Comparison of ENCODE assay signal across 8 cellular contexts in genomic region chr7:100016209-100016901, GRCh38. TPM values are rescaled to one million over a fixed set of nuclear protein-coding genes. Genes with fewer than 3 reads are reported as not detected.
A peak's percentile ranks its signal among the peaks of the same experiment; 100 is the strongest.
DNase-seq lines count a peak whose midpoint lies in the region; ATAC-seq and TF ChIP-seq lines count a peak whose summit lies in the region.

No MANE protein-coding gene starts in this region.

- intact Hi-C loops in activated CD8-positive, alpha-beta T cell treated with anti-CD3 and anti-CD28 coated beads for 36 hours (cut with micrococcal nuclease), result no loop called here
- intact Hi-C loops in left ventricle myocardium inferior (cut with micrococcal nuclease), result no loop called here

- peak overlapping the region; percentile 96 for H3K27ac ChIP-seq in left ventricle myocardium inferior (replicated peaks)

- peaks cover 54% of the 10 kb centered on the region for H3K4me1 Mint-ChIP-seq in activated CD8-positive, alpha-beta T cell treated with anti-CD3 and anti-CD28 coated beads for 36 hours (ENCODE audit: low read depth)
- H3K4me1 Mint-ChIP-seq in progenitor cell of endocrine pancreas (ENCODE audit: low read depth), result peaks cover 33% of the 10 kb centered on the region

- no peak for TF ChIP-seq CTCF in activated CD8-positive, alpha-beta T cell treated with anti-CD3 and anti-CD28 coated beads for 36 hours (IDR thresholded peaks at IDR 0.05)
- TF ChIP-seq CTCF in left ventricle myocardium inferior (IDR thresholded peaks at IDR 0.05; ENCODE audit: borderline replicate concordance) (no peak), progenitor cell of endocrine pancreas (IDR thresholded peaks at IDR 0.05; ENCODE audit: unreplicated experiment) (no peak)

- H3K36me3 Mint-ChIP-seq in activated CD8-positive, alpha-beta T cell treated with anti-CD3 and anti-CD28 coated beads for 36 hours (ENCODE audit: low read depth), result peaks cover 16% of the 10 kb centered on the region
- H3K36me3 Mint-ChIP-seq in progenitor cell of endocrine pancreas (ENCODE audit: insufficient read depth), result peaks cover 3% of the 10 kb centered on the region

- peak overlapping the region; percentile 92 for H3K27ac Mint-ChIP-seq in activated CD8-positive, alpha-beta T cell treated with anti-CD3 and anti-CD28 coated beads for 36 hours
- H3K27ac Mint-ChIP-seq in progenitor cell of endocrine pancreas, result peak overlapping the region; percentile 98

- H3K4me3 ChIP-seq in left ventricle myocardium inferior, result peak overlapping the region; percentile 98

- H3K9me3 ChIP-seq in left ventricle myocardium inferior (replicated peaks), result no peaks in the 10 kb centered on the region

- no peaks in the 10 kb centered on the region for H3K27me3 ChIP-seq in left ventricle myocardium inferior (ENCODE audit: low read depth)

- peak; percentile 25 for DNase-seq in NCI-H82 (lab: John Stamatoyannopoulos, UW)
- no peak for DNase-seq in NCI-H82 treated with DMSO at 0.1 percent for 48 hours (lab: John Stamatoyannopoulos, UW; ENCODE audit: unreplicated experiment)
- no peak for DNase-seq in activated CD8-positive, alpha-beta T cell treated with anti-CD3 and anti-CD28 coated beads for 36 hours
- no peak for DNase-seq in left ventricle myocardium inferior
- DNase-seq in progenitor cell of endocrine pancreas (ENCODE audit: low spot score, unreplicated experiment), result no peak
- DNase-seq in NCI-H1048 (lab: John Stamatoyannopoulos, UW), result no peak
- DNase-seq in activated effector memory CD4-positive, alpha-beta T cell treated with anti-CD3 and anti-CD28 coated beads, Interleukin-2, amount 50 U/mL, for 16 hours, result no peak

- H3K36me3 ChIP-seq in left ventricle myocardium inferior, result no peaks in the 10 kb centered on the region

- peaks cover 62% of the 10 kb centered on the region for H3K4me1 ChIP-seq in left ventricle myocardium inferior

- CTCF ChIA-PET in activated CD8-positive, alpha-beta T cell treated with anti-CD3 and anti-CD28 coated beads for 36 hours (lab: Charles Lee), result interaction anchor here (0.7 to 1.7 kb wide), 3 partner anchors 19 to 114 kb away, joined by 3 to 6 read pairs (median 3); no protein-coding TSS in a partner anchor

- POLR2A ChIA-PET in activated CD8-positive, alpha-beta T cell treated with anti-CD3 and anti-CD28 coated beads for 36 hours (lab: Charles Lee), result interaction anchor here (1.0 to 2.7 kb wide), 11 partner anchors 8 to 392 kb away, joined by 4 to 9 read pairs (median 5); partner anchors contain the start of genes AP4M1 and MCM7

- ATAC-seq in activated CD8-positive, alpha-beta T cell treated with anti-CD3 and anti-CD28 coated beads for 36 hours, result no peak
- no peak for ATAC-seq in GM21786 (IDR thresholded peaks at IDR 0.05; ENCODE audit: unreplicated experiment)

- H3K9me3 Mint-ChIP-seq in activated CD8-positive, alpha-beta T cell treated with anti-CD3 and anti-CD28 coated beads for 36 hours, result no peaks in the 10 kb centered on the region
- H3K9me3 Mint-ChIP-seq in progenitor cell of endocrine pancreas (ENCODE audit: low read depth), result no peaks in the 10 kb centered on the region

- peak overlapping the region; percentile 95 for H3K4me3 Mint-ChIP-seq in activated CD8-positive, alpha-beta T cell treated with anti-CD3 and anti-CD28 coated beads for 36 hours
- peak overlapping the region; percentile 85 for H3K4me3 Mint-ChIP-seq in progenitor cell of endocrine pancreas (ENCODE audit: low read depth)

- H3K27me3 Mint-ChIP-seq in activated CD8-positive, alpha-beta T cell treated with anti-CD3 and anti-CD28 coated beads for 36 hours, result no peaks in the 10 kb centered on the region
- no peaks in the 10 kb centered on the region for H3K27me3 Mint-ChIP-seq in progenitor cell of endocrine pancreas

RNA-seq across cellular contexts. Expression of gene ZKSCAN1, which starts 1.0 kb away (rescaled TPM):
- total RNA-seq in activated CD8-positive, alpha-beta T cell treated with anti-CD3 and anti-CD28 coated beads for 36 hours, result 10 to 100 TPM; 41.9 to 47.3 TPM
- 37.1 TPM for total RNA-seq in left ventricle myocardium inferior
- total RNA-seq in progenitor cell of endocrine pancreas, result 196 and 209 TPM in 2 replicates

RNA-seq across cellular contexts. Expression of gene ZSCAN21, which starts 33.2 kb away (rescaled TPM):
- 1 to 10 TPM; 6.3 to 6.9 TPM for total RNA-seq in activated CD8-positive, alpha-beta T cell treated with anti-CD3 and anti-CD28 coated beads for 36 hours
- total RNA-seq in left ventricle myocardium inferior (6.4 TPM), progenitor cell of endocrine pancreas (20.7 and 22.8 TPM in 2 replicates)

RNA-seq across cellular contexts. Expression of gene AZGP1, which starts 40.5 kb away (rescaled TPM):
- total RNA-seq in activated CD8-positive, alpha-beta T cell treated with anti-CD3 and anti-CD28 coated beads for 36 hours, result not detected
- total RNA-seq in left ventricle myocardium inferior, result 85.5 TPM
- not detected in 2 replicates for total RNA-seq in progenitor cell of endocrine pancreas

Comparison
In these comparisons a context has a peak if more than half of its experiments do, and no peak if none do; other contexts are left out.
1. RNA of gene AZGP1, which starts 40.5 kb away (total RNA-seq): 85.5 TPM in left ventricle myocardium inferior (single experiment); not detected in progenitor cell of endocrine pancreas and not detected in activated CD8-positive, alpha-beta T cell treated with anti-CD3 and anti-CD28 coated beads for 36 hours; every median in the first group is over 10 times any median in the second.